ENCODE assay signal across 2 cellular contexts in genomic region chr6:33417127-33417902, GRCh38.
TF ChIP-seq lines count a peak whose summit lies in the region.

No MANE protein-coding gene starts in this region.

TF ChIP-seq in GM12878, 131 proteins besides CTCF, POLR2A, EP300 and RAD21:
- TF ChIP-seq DPF2 (IDR thresholded peaks at IDR 0.05) (peak; percentile 32; the same call in 1 of the 2 replicates), RCOR1 (conservative IDR thresholded peaks at IDR 0.05; ENCODE audit: low read depth, low read length) (no peak), BACH1 (IDR thresholded peaks at IDR 0.05; ENCODE audit: borderline replicate concordance) (no peak; the same call in 1 of the 2 replicates), PML (IDR thresholded peaks at IDR 0.05; ENCODE audit: low read length) (no peak), SMAD5 (IDR thresholded peaks at IDR 0.05; ENCODE audit: low read depth) (0 out of 2 replicates have a peak, but pooled peaks have one; percentile 22), KDM1A (IDR thresholded peaks at IDR 0.05; ENCODE audit: borderline replicate concordance) (no peak), NKRF (conservative IDR thresholded peaks at IDR 0.05) (peak; percentile 75), PAX8 (IDR thresholded peaks at IDR 0.05) (no peak), MYB (IDR thresholded peaks at IDR 0.05; ENCODE audit: borderline replicate concordance, low read depth, low read length) (no peak), TCF7 (IDR thresholded peaks at IDR 0.05; ENCODE audit: borderline replicate concordance) (no peak), BMI1 (IDR thresholded peaks at IDR 0.05; ENCODE audit: borderline replicate concordance) (no peak), LARP7 (IDR thresholded peaks at IDR 0.05) (peak; percentile 63; the same call in 1 of the 2 replicates), ZSCAN29 (IDR thresholded peaks at IDR 0.05) (no peak), STAT1 (conservative IDR thresholded peaks at IDR 0.05) (no peak), SREBF2 (IDR thresholded peaks at IDR 0.05; ENCODE audit: low read length) (no peak), ZNF687 (IDR thresholded peaks at IDR 0.05) (peak; percentile 32; the same call in 1 of the 2 replicates), SMARCA5 (IDR thresholded peaks at IDR 0.05) (peak; percentile 15; the same call in 1 of the 2 replicates)
- TF ChIP-seq, protein P1, sequence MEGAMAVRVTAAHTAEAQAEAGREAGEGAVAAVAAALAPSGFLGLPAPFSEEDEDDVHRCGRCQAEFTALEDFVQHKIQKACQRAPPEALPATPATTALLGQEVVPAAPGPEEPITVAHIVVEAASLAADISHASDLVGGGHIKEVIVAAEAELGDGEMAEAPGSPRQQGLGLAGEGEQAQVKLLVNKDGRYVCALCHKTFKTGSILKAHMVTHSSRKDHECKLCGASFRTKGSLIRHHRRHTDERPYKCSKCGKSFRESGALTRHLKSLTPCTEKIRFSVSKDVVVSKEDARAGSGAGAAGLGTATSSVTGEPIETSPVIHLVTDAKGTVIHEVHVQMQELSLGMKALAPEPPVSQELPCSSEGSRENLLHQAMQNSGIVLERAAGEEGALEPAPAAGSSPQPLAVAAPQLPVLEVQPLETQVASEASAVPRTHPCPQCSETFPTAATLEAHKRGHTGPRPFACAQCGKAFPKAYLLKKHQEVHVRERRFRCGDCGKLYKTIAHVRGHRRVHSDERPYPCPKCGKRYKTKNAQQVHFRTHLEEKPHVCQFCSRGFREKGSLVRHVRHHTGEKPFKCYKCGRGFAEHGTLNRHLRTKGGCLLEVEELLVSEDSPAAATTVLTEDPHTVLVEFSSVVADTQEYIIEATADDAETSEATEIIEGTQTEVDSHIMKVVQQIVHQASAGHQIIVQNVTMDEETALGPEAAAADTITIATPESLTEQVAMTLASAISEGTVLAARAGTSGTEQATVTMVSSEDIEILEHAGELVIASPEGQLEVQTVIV (IDR thresholded peaks at IDR 0.05; ENCODE audit: borderline replicate concordance, partially characterized antibody), result no peak

TF ChIP-seq in GM12891, 5 proteins besides CTCF, POLR2A, EP300 and RAD21:
- TF ChIP-seq PAX5 (IDR thresholded peaks at IDR 0.05; ENCODE audit: insufficient read depth, low read length, severe bottlenecking), result no peak
- no peak for TF ChIP-seq POU2F2 (IDR thresholded peaks at IDR 0.05; ENCODE audit: low read depth, low read length)
- no peak for TF ChIP-seq TAF1 (IDR thresholded peaks at IDR 0.05; ENCODE audit: low read depth, low read length)
- no peak for TF ChIP-seq SPI1 (IDR thresholded peaks at IDR 0.05; ENCODE audit: low read depth, low read length)
- TF ChIP-seq POLR2AphosphoS5 (IDR thresholded peaks at IDR 0.05; ENCODE audit: low read depth, low read length), result no peak; the same call in 1 of the 2 replicates
